In genomic region chr1:224739997-224740687, GRCh38 we compare ENCODE assay signal across 12 cellular contexts.
DNase-seq lines count a peak whose midpoint lies in the region; ATAC-seq lines count a peak whose summit lies in the region.
"Had no signal": no experiment of that assay in that cellular context is flagged by ENCODE, and none has a peak within 500 bp of the region (broad histone marks: within the 10 kb centered on the region; RNA-seq: fewer than 3 reads in every experiment).

No MANE protein-coding gene starts in this region.

- DNase-seq in stimulated activated naive CD4-positive, alpha-beta T cell treated with Interleukin-2 at 50 U/mL for 16 hours (lab: John Stamatoyannopoulos, UW), result no peak
- no peak for DNase-seq in activated naive CD8-positive, alpha-beta T cell treated with anti-CD3 and anti-CD28 coated beads for 36 hours
- no peak for DNase-seq in effector memory CD8-positive, alpha-beta T cell
- no peak for DNase-seq in cerebellar cortex (ENCODE audit: low spot score)
- DNase-seq: Calu3, Kasumi-1, NCI-H510A treated with DMSO at 0.1 percent for 48 hours, T-helper 1 cell had no signal

- H3K9me3 Mint-ChIP-seq in activated T-helper 17 cell treated with anti-CD3 and anti-CD28 coated beads, Interleukin-2, amount 50 U/mL, for 72 hours, result no peaks in the 10 kb centered on the region
- H3K9me3 Mint-ChIP-seq in activated naive CD8-positive, alpha-beta T cell treated with anti-CD3 and anti-CD28 coated beads for 36 hours, result no peaks in the 10 kb centered on the region
- H3K9me3 Mint-ChIP-seq in effector memory CD8-positive, alpha-beta T cell, result no peaks in the 10 kb centered on the region

- ATAC-seq in GM18873 (IDR thresholded peaks at IDR 0.05; ENCODE audit: low FRiP score, unreplicated experiment), result peak; percentile 87
- ATAC-seq in GM21528 (IDR thresholded peaks at IDR 0.05; ENCODE audit: low FRiP score, unreplicated experiment), result peak; percentile 82
- peak; percentile 80 for ATAC-seq in HG03066 (IDR thresholded peaks at IDR 0.05; ENCODE audit: low read depth, unreplicated experiment)
- peak; percentile 53 for ATAC-seq in activated T-helper 17 cell treated with anti-CD3 and anti-CD28 coated beads, Interleukin-2, amount 50 U/mL, for 72 hours (replicated peaks)
- no peak for ATAC-seq in effector memory CD8-positive, alpha-beta T cell (replicated peaks)

- no peaks in the 10 kb centered on the region for H3K36me3 Mint-ChIP-seq in activated T-helper 17 cell treated with anti-CD3 and anti-CD28 coated beads, Interleukin-2, amount 50 U/mL, for 72 hours (ENCODE audit: low read depth)
- no peaks in the 10 kb centered on the region for H3K36me3 Mint-ChIP-seq in activated naive CD8-positive, alpha-beta T cell treated with anti-CD3 and anti-CD28 coated beads for 36 hours
- no peaks in the 10 kb centered on the region for H3K36me3 Mint-ChIP-seq in effector memory CD8-positive, alpha-beta T cell (ENCODE audit: insufficient read depth)

- no peak overlapping the region for H3K27ac Mint-ChIP-seq in activated T-helper 17 cell treated with anti-CD3 and anti-CD28 coated beads, Interleukin-2, amount 50 U/mL, for 72 hours
- H3K27ac Mint-ChIP-seq in activated naive CD8-positive, alpha-beta T cell treated with anti-CD3 and anti-CD28 coated beads for 36 hours, result no peak overlapping the region
- H3K27ac Mint-ChIP-seq in effector memory CD8-positive, alpha-beta T cell, result no peak overlapping the region

- peaks cover 6% of the 10 kb centered on the region for H3K27me3 Mint-ChIP-seq in activated T-helper 17 cell treated with anti-CD3 and anti-CD28 coated beads, Interleukin-2, amount 50 U/mL, for 72 hours
- H3K27me3 Mint-ChIP-seq in activated naive CD8-positive, alpha-beta T cell treated with anti-CD3 and anti-CD28 coated beads for 36 hours, result peaks cover 10% of the 10 kb centered on the region
- peaks cover 33 to 74% of the 10 kb centered on the region in 2 donors for H3K27me3 Mint-ChIP-seq in effector memory CD8-positive, alpha-beta T cell

- no peak overlapping the region for H3K4me3 Mint-ChIP-seq in activated T-helper 17 cell treated with anti-CD3 and anti-CD28 coated beads, Interleukin-2, amount 50 U/mL, for 72 hours
- no peak overlapping the region for H3K4me3 Mint-ChIP-seq in activated naive CD8-positive, alpha-beta T cell treated with anti-CD3 and anti-CD28 coated beads for 36 hours
- no peak overlapping the region for H3K4me3 Mint-ChIP-seq in effector memory CD8-positive, alpha-beta T cell

- no peaks in the 10 kb centered on the region for H3K4me1 Mint-ChIP-seq in activated T-helper 17 cell treated with anti-CD3 and anti-CD28 coated beads, Interleukin-2, amount 50 U/mL, for 72 hours
- peaks cover 18% of the 10 kb centered on the region for H3K4me1 Mint-ChIP-seq in activated naive CD8-positive, alpha-beta T cell treated with anti-CD3 and anti-CD28 coated beads for 36 hours
- H3K4me1 Mint-ChIP-seq in effector memory CD8-positive, alpha-beta T cell (ENCODE audit: low read depth in 2 of 2), result peaks cover 1 to 2% of the 10 kb centered on the region in 2 donors
